ENCODE assay signal across 1 cellular context in the genomic region with DNA sequence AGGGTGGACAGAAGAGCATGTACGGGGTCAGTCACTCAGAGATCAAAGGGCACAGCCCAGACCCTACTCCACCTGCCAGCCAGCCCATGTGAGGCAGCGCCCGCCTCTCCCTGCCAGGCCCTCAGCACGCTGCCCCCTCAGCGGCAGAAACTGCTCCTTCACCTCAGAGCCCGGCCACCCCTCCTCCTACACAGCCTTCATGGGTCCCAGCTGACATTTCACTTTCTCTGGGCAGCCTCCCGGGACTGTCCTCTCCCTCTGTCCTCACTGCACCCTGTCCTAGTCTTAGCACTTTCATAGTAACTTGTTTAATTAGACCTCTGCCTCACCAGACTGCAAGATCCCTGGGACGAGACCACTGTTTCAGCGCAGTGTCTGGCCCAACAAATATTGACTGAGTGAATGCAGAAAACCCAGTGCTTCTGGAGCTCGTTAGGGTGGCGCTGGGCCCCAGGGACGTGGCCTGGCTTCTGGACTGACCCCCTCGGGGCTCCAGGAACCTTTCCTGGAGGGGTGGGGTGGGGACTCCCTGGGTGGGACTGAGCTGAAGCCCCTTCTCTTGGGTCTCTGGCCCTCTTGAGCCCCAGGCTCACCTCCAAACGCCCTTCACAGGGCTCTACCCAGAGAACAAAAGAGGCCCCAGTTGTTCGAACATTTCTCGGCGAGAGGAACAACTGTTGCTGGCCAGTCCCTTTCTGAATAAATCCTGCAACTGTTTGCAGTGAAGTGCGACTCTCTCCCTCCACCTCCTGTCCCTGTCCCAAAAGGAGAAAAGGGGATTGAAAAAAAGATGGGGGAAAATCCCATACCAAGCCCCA.
A peak's percentile ranks its signal among the peaks of the same experiment; 100 is the strongest.
TF ChIP-seq lines count a peak whose summit lies in the region.

No MANE protein-coding gene starts in this region.

TF ChIP-seq in HepG2, 621 proteins besides CTCF, POLR2A, EP300 and RAD21 (continued from another document and continues in another):
- TF ChIP-seq UBTF (CRISPR knock-in tag; IDR thresholded peaks at IDR 0.05) = peak; percentile 35; the same call in 1 of the 2 replicates
- TF ChIP-seq CREBL2 (CRISPR knock-in tag; IDR thresholded peaks at IDR 0.05; ENCODE audit: borderline replicate concordance) = no peak
- TF ChIP-seq, protein P1, sequence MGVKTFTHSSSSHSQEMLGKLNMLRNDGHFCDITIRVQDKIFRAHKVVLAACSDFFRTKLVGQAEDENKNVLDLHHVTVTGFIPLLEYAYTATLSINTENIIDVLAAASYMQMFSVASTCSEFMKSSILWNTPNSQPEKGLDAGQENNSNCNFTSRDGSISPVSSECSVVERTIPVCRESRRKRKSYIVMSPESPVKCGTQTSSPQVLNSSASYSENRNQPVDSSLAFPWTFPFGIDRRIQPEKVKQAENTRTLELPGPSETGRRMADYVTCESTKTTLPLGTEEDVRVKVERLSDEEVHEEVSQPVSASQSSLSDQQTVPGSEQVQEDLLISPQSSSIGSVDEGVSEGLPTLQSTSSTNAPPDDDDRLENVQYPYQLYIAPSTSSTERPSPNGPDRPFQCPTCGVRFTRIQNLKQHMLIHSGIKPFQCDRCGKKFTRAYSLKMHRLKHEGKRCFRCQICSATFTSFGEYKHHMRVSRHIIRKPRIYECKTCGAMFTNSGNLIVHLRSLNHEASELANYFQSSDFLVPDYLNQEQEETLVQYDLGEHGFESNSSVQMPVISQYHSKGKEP (CRISPR knock-in tag; IDR thresholded peaks at IDR 0.05) = no peak
- no peak for TF ChIP-seq DMAP1 (CRISPR knock-in tag; IDR thresholded peaks at IDR 0.05)
- TF ChIP-seq ZNF589 (CRISPR knock-in tag; conservative IDR thresholded peaks at IDR 0.05) = no peak
- TF ChIP-seq ZNF143 (CRISPR knock-in tag; IDR thresholded peaks at IDR 0.05) = no peak
- TF ChIP-seq HMG20B (CRISPR knock-in tag; conservative IDR thresholded peaks at IDR 0.05) = 0 out of 2 replicates have a peak, but pooled peaks have one; percentile 18
- no peak for TF ChIP-seq ZNF30 (CRISPR knock-in tag; IDR thresholded peaks at IDR 0.05)
- no peak for TF ChIP-seq ZNF747 (CRISPR knock-in tag; IDR thresholded peaks at IDR 0.05; ENCODE audit: borderline replicate concordance)
- peak; percentile 25; the same call in 1 of the 2 replicates for TF ChIP-seq HNF4A (CRISPR knock-in tag; IDR thresholded peaks at IDR 0.05)
- no peak for TF ChIP-seq ZSCAN9 (CRISPR knock-in tag; IDR thresholded peaks at IDR 0.05; ENCODE audit: borderline replicate concordance)
- TF ChIP-seq ZNF468 (CRISPR knock-in tag; IDR thresholded peaks at IDR 0.05) = no peak
- no peak for TF ChIP-seq NPAS2 (CRISPR knock-in tag; IDR thresholded peaks at IDR 0.05; ENCODE audit: borderline replicate concordance)
- TF ChIP-seq ELK4 (CRISPR knock-in tag; IDR thresholded peaks at IDR 0.05; ENCODE audit: borderline replicate concordance) = no peak
- TF ChIP-seq MED1 (CRISPR knock-in tag; IDR thresholded peaks at IDR 0.05) = no peak
- TF ChIP-seq SAFB2 (CRISPR knock-in tag; IDR thresholded peaks at IDR 0.05; ENCODE audit: borderline replicate concordance, low read depth) = no peak
- TF ChIP-seq PHF5A (CRISPR knock-in tag; IDR thresholded peaks at IDR 0.05; ENCODE audit: low read depth, unreplicated experiment) = no peak
- no peak for TF ChIP-seq ZNF569 (CRISPR knock-in tag; IDR thresholded peaks at IDR 0.05; ENCODE audit: borderline replicate concordance)
- TF ChIP-seq TFAP4 (IDR thresholded peaks at IDR 0.05; ENCODE audit: borderline replicate concordance, low read depth) = peak; percentile 35; the same call in 1 of the 2 replicates
- TF ChIP-seq XRCC5 (optimal IDR thresholded peaks at IDR 0.05; ENCODE audit: low read length) = no peak
- TF ChIP-seq, protein P2, sequence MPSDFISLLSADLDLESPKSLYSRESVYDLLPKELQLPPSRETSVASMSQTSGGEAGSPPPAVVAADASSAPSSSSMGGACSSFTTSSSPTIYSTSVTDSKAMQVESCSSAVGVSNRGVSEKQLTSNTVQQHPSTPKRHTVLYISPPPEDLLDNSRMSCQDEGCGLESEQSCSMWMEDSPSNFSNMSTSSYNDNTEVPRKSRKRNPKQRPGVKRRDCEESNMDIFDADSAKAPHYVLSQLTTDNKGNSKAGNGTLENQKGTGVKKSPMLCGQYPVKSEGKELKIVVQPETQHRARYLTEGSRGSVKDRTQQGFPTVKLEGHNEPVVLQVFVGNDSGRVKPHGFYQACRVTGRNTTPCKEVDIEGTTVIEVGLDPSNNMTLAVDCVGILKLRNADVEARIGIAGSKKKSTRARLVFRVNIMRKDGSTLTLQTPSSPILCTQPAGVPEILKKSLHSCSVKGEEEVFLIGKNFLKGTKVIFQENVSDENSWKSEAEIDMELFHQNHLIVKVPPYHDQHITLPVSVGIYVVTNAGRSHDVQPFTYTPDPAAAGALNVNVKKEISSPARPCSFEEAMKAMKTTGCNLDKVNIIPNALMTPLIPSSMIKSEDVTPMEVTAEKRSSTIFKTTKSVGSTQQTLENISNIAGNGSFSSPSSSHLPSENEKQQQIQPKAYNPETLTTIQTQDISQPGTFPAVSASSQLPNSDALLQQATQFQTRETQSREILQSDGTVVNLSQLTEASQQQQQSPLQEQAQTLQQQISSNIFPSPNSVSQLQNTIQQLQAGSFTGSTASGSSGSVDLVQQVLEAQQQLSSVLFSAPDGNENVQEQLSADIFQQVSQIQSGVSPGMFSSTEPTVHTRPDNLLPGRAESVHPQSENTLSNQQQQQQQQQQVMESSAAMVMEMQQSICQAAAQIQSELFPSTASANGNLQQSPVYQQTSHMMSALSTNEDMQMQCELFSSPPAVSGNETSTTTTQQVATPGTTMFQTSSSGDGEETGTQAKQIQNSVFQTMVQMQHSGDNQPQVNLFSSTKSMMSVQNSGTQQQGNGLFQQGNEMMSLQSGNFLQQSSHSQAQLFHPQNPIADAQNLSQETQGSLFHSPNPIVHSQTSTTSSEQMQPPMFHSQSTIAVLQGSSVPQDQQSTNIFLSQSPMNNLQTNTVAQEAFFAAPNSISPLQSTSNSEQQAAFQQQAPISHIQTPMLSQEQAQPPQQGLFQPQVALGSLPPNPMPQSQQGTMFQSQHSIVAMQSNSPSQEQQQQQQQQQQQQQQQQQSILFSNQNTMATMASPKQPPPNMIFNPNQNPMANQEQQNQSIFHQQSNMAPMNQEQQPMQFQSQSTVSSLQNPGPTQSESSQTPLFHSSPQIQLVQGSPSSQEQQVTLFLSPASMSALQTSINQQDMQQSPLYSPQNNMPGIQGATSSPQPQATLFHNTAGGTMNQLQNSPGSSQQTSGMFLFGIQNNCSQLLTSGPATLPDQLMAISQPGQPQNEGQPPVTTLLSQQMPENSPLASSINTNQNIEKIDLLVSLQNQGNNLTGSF (CRISPR knock-in tag; IDR thresholded peaks at IDR 0.05) = no peak
- TF ChIP-seq, protein P3, sequence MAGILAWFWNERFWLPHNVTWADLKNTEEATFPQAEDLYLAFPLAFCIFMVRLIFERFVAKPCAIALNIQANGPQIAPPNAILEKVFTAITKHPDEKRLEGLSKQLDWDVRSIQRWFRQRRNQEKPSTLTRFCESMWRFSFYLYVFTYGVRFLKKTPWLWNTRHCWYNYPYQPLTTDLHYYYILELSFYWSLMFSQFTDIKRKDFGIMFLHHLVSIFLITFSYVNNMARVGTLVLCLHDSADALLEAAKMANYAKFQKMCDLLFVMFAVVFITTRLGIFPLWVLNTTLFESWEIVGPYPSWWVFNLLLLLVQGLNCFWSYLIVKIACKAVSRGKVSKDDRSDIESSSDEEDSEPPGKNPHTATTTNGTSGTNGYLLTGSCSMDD (CRISPR knock-in tag; IDR thresholded peaks at IDR 0.05) = no peak
- no peak for TF ChIP-seq KDM3A (CRISPR knock-in tag; IDR thresholded peaks at IDR 0.05; ENCODE audit: low read depth)
- no peak for TF ChIP-seq ONECUT2 (CRISPR knock-in tag; IDR thresholded peaks at IDR 0.05)
- TF ChIP-seq SCMH1 (CRISPR knock-in tag; IDR thresholded peaks at IDR 0.05; ENCODE audit: borderline replicate concordance) = no peak
- TF ChIP-seq IKZF4 (CRISPR knock-in tag; IDR thresholded peaks at IDR 0.05; ENCODE audit: borderline replicate concordance, low read depth, not compliant biosample characterization) = no peak
- peak; percentile 19; the same call in 1 of the 2 replicates for TF ChIP-seq ZMYM4 (CRISPR knock-in tag; IDR thresholded peaks at IDR 0.05)
- no peak for TF ChIP-seq HNF4G (IDR thresholded peaks at IDR 0.05; ENCODE audit: borderline replicate concordance, low read depth, low read length)
- no peak for TF ChIP-seq HNF4G (CRISPR knock-in tag; IDR thresholded peaks at IDR 0.05; ENCODE audit: borderline replicate concordance, low read depth)
- TF ChIP-seq ADNP (CRISPR knock-in tag; IDR thresholded peaks at IDR 0.05) = no peak
- TF ChIP-seq ZNF407 (CRISPR knock-in tag; IDR thresholded peaks at IDR 0.05; ENCODE audit: not compliant biosample characterization) = no peak
